18 cellular contexts compared by ENCODE assay signal in the genomic region with DNA sequence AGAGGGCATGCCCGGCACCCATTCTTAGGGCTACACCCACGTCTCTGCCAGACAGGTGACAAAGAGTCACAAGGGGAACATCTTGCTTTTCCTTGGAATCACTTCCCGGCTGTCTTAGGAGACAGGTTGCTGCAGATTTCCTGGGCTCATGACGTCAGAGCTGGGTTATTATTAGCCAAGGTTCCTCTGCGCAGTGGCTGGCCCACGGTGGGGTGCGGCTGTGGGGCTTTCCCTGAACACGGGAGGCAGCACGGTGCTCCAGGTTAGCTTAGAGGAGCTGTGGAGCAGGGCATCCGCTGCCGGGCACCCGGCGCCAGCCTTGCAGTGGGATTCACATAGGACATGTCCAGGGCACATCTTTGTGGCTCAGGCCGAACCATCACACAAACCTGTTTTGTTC.
DNase-seq lines count a peak whose midpoint lies in the region; ATAC-seq, FAIRE-seq and TF ChIP-seq lines count a peak whose summit lies in the region.
"Had no signal": no experiment of that assay in that cellular context is flagged by ENCODE, and none has a peak within 500 bp of the region (broad histone marks: within the 10 kb centered on the region; RNA-seq: fewer than 3 reads in every experiment).

No MANE protein-coding gene starts in this region.

- H3K27me3 Mint-ChIP-seq in WTC11 (ENCODE audit: low read depth): no peaks in the 10 kb centered on the region

- FAIRE-seq in kidney (lab: Jason Lieb, UNC): no peak
- FAIRE-seq: H54 had no signal

- no peak overlapping the region for H3K4me3 Mint-ChIP-seq in WTC11

- intact Hi-C loops in dorsolateral prefrontal cortex (cut with DNase I): no loop called here
- intact Hi-C loops in kidney (cut with DNase I): no loop called here

- POLR2A ChIA-PET in WTC11 (lab: Charles Lee): no interaction called here

- peaks cover 22% of the 10 kb centered on the region for H3K4me1 Mint-ChIP-seq in WTC11

- TF ChIP-seq CTCF in WTC11 (IDR thresholded peaks at IDR 0.05) (no peak), dorsolateral prefrontal cortex (IDR thresholded peaks at IDR 0.05 in 54 of 56, conservative IDR thresholded peaks at IDR 0.05 in 2 of 56; ENCODE audit: low read depth in 1 of 56, partially characterized antibody in 56 of 56) (no peak), kidney (IDR thresholded peaks at IDR 0.05; ENCODE audit: borderline replicate concordance, extremely low read depth, insufficient read depth) (no peak)

- no peaks in the 10 kb centered on the region for H3K9me3 Mint-ChIP-seq in WTC11

- H3K4me1 ChIP-seq in iPS-20b (ENCODE audit: insufficient read depth, low read length): peaks cover 5% of the 10 kb centered on the region
- peaks cover 0 to under 1% of the 10 kb centered on the region in 2 donors for H3K4me1 ChIP-seq in kidney (ENCODE audit: control insufficient read depth in 1 of 2, insufficient read depth in 1 of 2, low read depth in 1 of 2, low read length in 2 of 2)

- H3K9ac ChIP-seq in iPS-20b (ENCODE audit: low read depth, low read length): no peak overlapping the region
- H3K9ac ChIP-seq in kidney (ENCODE audit: low read length in 2 of 2): no peak overlapping the region

- peak overlapping the region in 33 of 59 donors; percentile 10 to 77 (median 44) for H3K27ac ChIP-seq in dorsolateral prefrontal cortex
- H3K27ac ChIP-seq in iPS-20b (ENCODE audit: low read length): peak overlapping the region; percentile 31
- no peak overlapping the region for H3K27ac ChIP-seq in kidney (ENCODE audit: low read depth in 2 of 2, low read length in 2 of 2)
- H3K27ac ChIP-seq: C4-2B had no signal

- H3K4me3 ChIP-seq in dorsolateral prefrontal cortex (no peak overlapping the region), iPS-20b (ENCODE audit: low read length) (no peak overlapping the region), kidney (ENCODE audit: low read length in 2 of 2) (no peak overlapping the region)

- H3K27ac Mint-ChIP-seq in WTC11: peak overlapping the region; percentile 94

- peaks cover 21% of the 10 kb centered on the region for H3K36me3 Mint-ChIP-seq in WTC11

- H3K27me3 ChIP-seq in dorsolateral prefrontal cortex: no peaks in the 10 kb centered on the region
- H3K27me3 ChIP-seq in iPS-20b (ENCODE audit: insufficient read depth, low read length): no peaks in the 10 kb centered on the region

- H3K36me3 ChIP-seq in iPS-20b (ENCODE audit: insufficient read depth, low read depth, low read length) (peaks cover 59% of the 10 kb centered on the region), kidney (ENCODE audit: control insufficient read depth in 1 of 2, insufficient read depth in 2 of 2, low read length in 2 of 2) (peaks cover 22 to 51% of the 10 kb centered on the region in 2 donors)

- no peak; the same call in 1 of the 2 replicates for ATAC-seq in WTC11
- ATAC-seq: Right ventricle myocardium inferior had no signal

- H3K9me3 ChIP-seq in iPS-20b (ENCODE audit: insufficient read depth, low read depth, low read length) (no peaks in the 10 kb centered on the region), kidney (ENCODE audit: control insufficient read depth in 1 of 2, low read length in 2 of 2) (no peaks in the 10 kb centered on the region)

- DNase-seq in WTC11 (ENCODE audit: low spot score) (no peak), dorsolateral prefrontal cortex (peak in 5 of 10 donors; percentile 25 to 58 (median 52)), renal cortical epithelial cell (ENCODE audit: low read depth) (peak; percentile 55), kidney (no peak)
- DNase-seq in NK-92 treated with Interleukin-12 subunit alpha and Interleukin-12 subunit beta, amount 100 ng/mL, for 24 hours (lab: John Stamatoyannopoulos, UW): no peak
- DNase-seq in activated CD8-positive, alpha-beta memory T cell treated with anti-CD3 and anti-CD28 coated beads for 24 hours: no peak
- DNase-seq: IMR-90, Kasumi-1, MM.1S, NCI-H1105, NCI-H1694, NCI-H2107, NCI-H2227 treated with DMSO at 0.1 percent for 48 hours, NCI-H524 had no signal

- CTCF ChIA-PET in WTC11 (lab: Charles Lee): no interaction called here

TF ChIP-seq in WTC11, 78 proteins besides CTCF, POLR2A, EP300 and RAD21:
- TF ChIP-seq PRRX2 (CRISPR knock-in tag; IDR thresholded peaks at IDR 0.05): no peak
- no peak for TF ChIP-seq NR1H2 (CRISPR knock-in tag; IDR thresholded peaks at IDR 0.05)
- TF ChIP-seq ZNF121 (CRISPR knock-in tag; IDR thresholded peaks at IDR 0.05): no peak

Comparison
In these comparisons a context has a peak if more than half of its experiments do, and no peak if none do; other contexts are left out.
1. H3K27ac ChIP-seq: peak in dorsolateral prefrontal cortex (33 of 59) and iPS-20b (single experiment); none in kidney (0 of 2).